22 cellular contexts compared by ENCODE assay signal in the genomic region with DNA sequence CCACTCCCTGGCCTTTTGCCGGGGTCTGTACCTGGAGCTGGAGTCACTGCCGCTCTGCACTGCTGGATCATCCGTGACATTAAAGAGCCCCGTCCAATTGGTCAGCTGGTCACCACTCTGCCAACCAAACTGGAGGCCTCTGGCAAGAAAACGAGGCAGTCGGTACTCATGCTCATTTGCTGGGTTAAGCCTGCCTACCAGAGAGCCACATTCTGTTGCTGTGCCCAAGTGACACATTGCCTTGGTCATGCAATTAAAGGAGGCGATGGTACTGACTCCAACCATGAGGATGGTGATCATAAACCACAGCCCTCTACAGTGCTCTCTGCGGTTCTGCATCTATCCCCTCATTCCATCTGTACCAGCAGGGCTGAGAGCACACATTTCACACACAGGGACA. TPM values are rescaled to one million over a fixed set of nuclear protein-coding genes. Genes with fewer than 3 reads are reported as not detected.
"Had no signal": no experiment of that assay in that cellular context is flagged by ENCODE, and none has a peak within 500 bp of the region (broad histone marks: within the 10 kb centered on the region; RNA-seq: fewer than 3 reads in every experiment).

No MANE protein-coding gene starts in this region.

- H3K9me3 Mint-ChIP-seq: activated naive CD4-positive, alpha-beta T cell treated with anti-CD3 and anti-CD28 coated beads, Interleukin-2, amount 10 ng/mL, durations not matched to agents 7 days and 5 days; activated naive CD8-positive, alpha-beta T cell treated with anti-CD3 and anti-CD28 coated beads for 36 hours; activated T-helper 2 cell treated with anti-CD3 and anti-CD28 coated beads, Interferon-gamma antibody, Interleukin-2, Interleukin-4, amounts not matched to agents 10 μg/mL and 5 μg/mL and 100 μg/mL, durations not matched to agents 14 hours and 24 hours and 36 hours; T-helper 1 cell treated with Interleukin-12 subunit alpha and Interleukin-12 subunit beta and Interleukin-4 antibody, amounts not matched to agents 30 μg/mL and 1 μg/mL, for 36 hours; WTC11 had no signal

- H3K27ac ChIP-seq: brain microvascular endothelial cell, cardiac muscle cell had no signal

- H3K27ac Mint-ChIP-seq: activated naive CD4-positive, alpha-beta T cell treated with anti-CD3 and anti-CD28 coated beads, Interleukin-2, amount 10 ng/mL, durations not matched to agents 7 days and 5 days; activated naive CD8-positive, alpha-beta T cell treated with anti-CD3 and anti-CD28 coated beads for 36 hours; activated T-helper 2 cell treated with anti-CD3 and anti-CD28 coated beads, Interferon-gamma antibody, Interleukin-2, Interleukin-4, amounts not matched to agents 10 μg/mL and 5 μg/mL and 100 μg/mL, durations not matched to agents 14 hours and 24 hours and 36 hours; T-helper 1 cell treated with Interleukin-12 subunit alpha and Interleukin-12 subunit beta and Interleukin-4 antibody, amounts not matched to agents 30 μg/mL and 1 μg/mL, for 36 hours; WTC11 had no signal

- H3K4me1 Mint-ChIP-seq: activated naive CD4-positive, alpha-beta T cell treated with anti-CD3 and anti-CD28 coated beads, Interleukin-2, amount 10 ng/mL, durations not matched to agents 7 days and 5 days; activated naive CD8-positive, alpha-beta T cell treated with anti-CD3 and anti-CD28 coated beads for 36 hours had no signal

- H3K36me3 ChIP-seq: brain microvascular endothelial cell, cardiac muscle cell had no signal

- H3K4me3 Mint-ChIP-seq: activated naive CD4-positive, alpha-beta T cell treated with anti-CD3 and anti-CD28 coated beads, Interleukin-2, amount 10 ng/mL, durations not matched to agents 7 days and 5 days; activated naive CD8-positive, alpha-beta T cell treated with anti-CD3 and anti-CD28 coated beads for 36 hours; T-helper 1 cell treated with Interleukin-12 subunit alpha and Interleukin-12 subunit beta and Interleukin-4 antibody, amounts not matched to agents 30 μg/mL and 1 μg/mL, for 36 hours; WTC11 had no signal

- H3K27me3 ChIP-seq: brain microvascular endothelial cell, cardiac muscle cell had no signal

- DNase-seq: activated CD4-positive, alpha-beta T cell treated with anti-CD3 and anti-CD28 coated beads for 48 hours; activated CD4-positive, alpha-beta T cell treated with anti-CD3 and anti-CD28 coated beads, Interleukin-2, amount 50 U/mL, for 48 hours; activated CD4-positive, CD25-positive, alpha-beta regulatory T cell treated with anti-CD3 and anti-CD28 coated beads, Interleukin-2, amount 50 U/mL, for 72 hours; activated gamma-delta T cell treated with Interleukin-2 at 50 U/mL for 16 hours; activated naive CD4-positive, alpha-beta T cell treated with anti-CD3 and anti-CD28 coated beads, Interleukin-2, amount 10 ng/mL, durations not matched to agents 7 days and 5 days; activated naive CD8-positive, alpha-beta T cell treated with anti-CD3 and anti-CD28 coated beads for 36 hours; activated T-cell treated with anti-CD3 and anti-CD28 coated beads for 4 hours; activated T-cell treated with anti-CD3 and anti-CD28 coated beads, Interleukin-2, amount 50 U/mL, for 48 hours; brain microvascular endothelial cell; MM.1S; NCI-H1105; NCI-H1436; NCI-H1694 treated with DMSO at 0.1 percent for 48 hours; NCI-H2029 treated with DMSO at 0.1 percent for 48 hours; NCI-H510A treated with DMSO at 0.1 percent for 48 hours; PC-3; SHP77 treated with DMSO at 0.1 percent for 48 hours had no signal

- H3K36me3 Mint-ChIP-seq: activated naive CD4-positive, alpha-beta T cell treated with anti-CD3 and anti-CD28 coated beads, Interleukin-2, amount 10 ng/mL, durations not matched to agents 7 days and 5 days; activated naive CD8-positive, alpha-beta T cell treated with anti-CD3 and anti-CD28 coated beads for 36 hours; WTC11 had no signal

- ATAC-seq: PC-3, WTC11 had no signal

- H3K4me3 ChIP-seq: cardiac muscle cell had no signal

RNA-seq across cellular contexts. Expression of gene ST8SIA5, which starts 35.5 kb away (rescaled TPM):
- total RNA-seq: activated naive CD8-positive, alpha-beta T cell treated with anti-CD3 and anti-CD28 coated beads for 36 hours; cardiac muscle cell; SK-MEL-5 had no signal
